1 cellular context compared by ENCODE assay signal in the genomic region with DNA sequence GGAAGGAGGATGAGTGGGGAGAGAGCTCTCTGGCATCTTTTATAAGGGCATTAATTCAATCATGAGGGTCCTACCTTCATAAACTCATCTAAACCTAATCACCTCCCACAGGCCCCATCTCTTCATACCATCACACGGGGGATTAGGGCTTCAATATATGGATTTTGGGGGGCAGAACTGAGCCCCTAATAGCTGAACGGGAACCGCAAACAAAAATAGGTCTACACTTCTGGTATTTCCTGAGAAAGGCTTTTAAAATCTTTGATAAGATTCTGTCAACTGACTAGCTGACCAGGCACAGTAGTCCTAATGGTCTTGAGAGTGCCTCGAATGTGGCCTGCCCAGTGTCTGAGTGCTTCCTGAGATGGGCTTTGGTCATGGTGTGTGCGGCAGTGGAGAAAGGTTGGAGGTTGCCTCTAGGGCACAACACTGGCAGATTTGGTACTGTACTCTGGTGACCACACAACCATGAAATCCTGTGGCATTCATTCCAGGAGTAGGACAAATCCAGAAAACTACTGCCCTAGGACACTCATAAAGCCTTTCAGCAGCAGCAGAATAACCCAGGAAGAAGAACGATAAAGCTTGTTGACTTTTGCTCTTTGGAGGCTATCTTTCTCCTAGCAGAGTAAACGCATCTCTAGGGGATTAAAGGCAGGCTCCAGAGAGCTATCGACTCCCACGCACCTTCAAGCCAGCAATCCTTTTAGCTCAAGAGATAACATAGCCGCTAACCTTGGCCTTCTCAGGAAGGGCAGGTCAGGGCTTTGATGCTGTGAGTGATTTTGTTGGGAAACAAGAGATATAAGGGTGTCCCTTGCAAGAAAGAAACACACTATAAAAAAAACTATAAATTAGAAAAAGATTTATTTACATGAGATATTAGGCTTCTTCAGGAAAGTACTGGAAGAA.
TF ChIP-seq lines count a peak whose summit lies in the region.

No MANE protein-coding gene starts in this region.

TF ChIP-seq in K562, 482 proteins besides CTCF, POLR2A, EP300 and RAD21 (continued from another document and continues in another):
- TF ChIP-seq, protein P1, sequence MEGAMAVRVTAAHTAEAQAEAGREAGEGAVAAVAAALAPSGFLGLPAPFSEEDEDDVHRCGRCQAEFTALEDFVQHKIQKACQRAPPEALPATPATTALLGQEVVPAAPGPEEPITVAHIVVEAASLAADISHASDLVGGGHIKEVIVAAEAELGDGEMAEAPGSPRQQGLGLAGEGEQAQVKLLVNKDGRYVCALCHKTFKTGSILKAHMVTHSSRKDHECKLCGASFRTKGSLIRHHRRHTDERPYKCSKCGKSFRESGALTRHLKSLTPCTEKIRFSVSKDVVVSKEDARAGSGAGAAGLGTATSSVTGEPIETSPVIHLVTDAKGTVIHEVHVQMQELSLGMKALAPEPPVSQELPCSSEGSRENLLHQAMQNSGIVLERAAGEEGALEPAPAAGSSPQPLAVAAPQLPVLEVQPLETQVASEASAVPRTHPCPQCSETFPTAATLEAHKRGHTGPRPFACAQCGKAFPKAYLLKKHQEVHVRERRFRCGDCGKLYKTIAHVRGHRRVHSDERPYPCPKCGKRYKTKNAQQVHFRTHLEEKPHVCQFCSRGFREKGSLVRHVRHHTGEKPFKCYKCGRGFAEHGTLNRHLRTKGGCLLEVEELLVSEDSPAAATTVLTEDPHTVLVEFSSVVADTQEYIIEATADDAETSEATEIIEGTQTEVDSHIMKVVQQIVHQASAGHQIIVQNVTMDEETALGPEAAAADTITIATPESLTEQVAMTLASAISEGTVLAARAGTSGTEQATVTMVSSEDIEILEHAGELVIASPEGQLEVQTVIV (CRISPR knock-in tag; IDR thresholded peaks at IDR 0.05; ENCODE audit: borderline replicate concordance) = no peak
- no peak for TF ChIP-seq SIN3A (IDR thresholded peaks at IDR 0.05; ENCODE audit: borderline replicate concordance in 2 of 2, control insufficient read depth in 1 of 2, low read depth in 2 of 2, low read length in 2 of 2)
- no peak for TF ChIP-seq MAFG (tag; conservative IDR thresholded peaks at IDR 0.05)
- no peak for TF ChIP-seq ZSCAN29 (IDR thresholded peaks at IDR 0.05)
- no peak for TF ChIP-seq ZNF717 (CRISPR knock-in tag; IDR thresholded peaks at IDR 0.05)
- TF ChIP-seq SOX6 (IDR thresholded peaks at IDR 0.05) = no peak
- TF ChIP-seq, protein P2, sequence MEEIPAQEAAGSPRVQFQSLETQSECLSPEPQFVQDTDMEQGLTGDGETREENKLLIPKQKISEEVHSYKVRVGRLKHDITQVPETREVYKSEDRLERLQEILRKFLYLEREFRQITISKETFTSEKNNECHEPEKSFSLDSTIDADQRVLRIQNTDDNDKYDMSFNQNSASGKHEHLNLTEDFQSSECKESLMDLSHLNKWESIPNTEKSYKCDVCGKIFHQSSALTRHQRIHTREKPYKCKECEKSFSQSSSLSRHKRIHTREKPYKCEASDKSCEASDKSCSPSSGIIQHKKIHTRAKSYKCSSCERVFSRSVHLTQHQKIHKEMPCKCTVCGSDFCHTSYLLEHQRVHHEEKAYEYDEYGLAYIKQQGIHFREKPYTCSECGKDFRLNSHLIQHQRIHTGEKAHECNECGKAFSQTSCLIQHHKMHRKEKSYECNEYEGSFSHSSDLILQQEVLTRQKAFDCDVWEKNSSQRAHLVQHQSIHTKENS (CRISPR knock-in tag; IDR thresholded peaks at IDR 0.05) = no peak
- TF ChIP-seq ZNF24 (IDR thresholded peaks at IDR 0.05) = no peak
- TF ChIP-seq, protein P3, sequence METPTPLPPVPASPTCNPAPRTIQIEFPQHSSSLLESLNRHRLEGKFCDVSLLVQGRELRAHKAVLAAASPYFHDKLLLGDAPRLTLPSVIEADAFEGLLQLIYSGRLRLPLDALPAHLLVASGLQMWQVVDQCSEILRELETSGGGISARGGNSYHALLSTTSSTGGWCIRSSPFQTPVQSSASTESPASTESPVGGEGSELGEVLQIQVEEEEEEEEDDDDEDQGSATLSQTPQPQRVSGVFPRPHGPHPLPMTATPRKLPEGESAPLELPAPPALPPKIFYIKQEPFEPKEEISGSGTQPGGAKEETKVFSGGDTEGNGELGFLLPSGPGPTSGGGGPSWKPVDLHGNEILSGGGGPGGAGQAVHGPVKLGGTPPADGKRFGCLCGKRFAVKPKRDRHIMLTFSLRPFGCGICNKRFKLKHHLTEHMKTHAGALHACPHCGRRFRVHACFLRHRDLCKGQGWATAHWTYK (CRISPR knock-in tag; IDR thresholded peaks at IDR 0.05) = no peak
- no peak for TF ChIP-seq TEAD2 (tag; IDR thresholded peaks at IDR 0.05)
- TF ChIP-seq, protein P4, sequence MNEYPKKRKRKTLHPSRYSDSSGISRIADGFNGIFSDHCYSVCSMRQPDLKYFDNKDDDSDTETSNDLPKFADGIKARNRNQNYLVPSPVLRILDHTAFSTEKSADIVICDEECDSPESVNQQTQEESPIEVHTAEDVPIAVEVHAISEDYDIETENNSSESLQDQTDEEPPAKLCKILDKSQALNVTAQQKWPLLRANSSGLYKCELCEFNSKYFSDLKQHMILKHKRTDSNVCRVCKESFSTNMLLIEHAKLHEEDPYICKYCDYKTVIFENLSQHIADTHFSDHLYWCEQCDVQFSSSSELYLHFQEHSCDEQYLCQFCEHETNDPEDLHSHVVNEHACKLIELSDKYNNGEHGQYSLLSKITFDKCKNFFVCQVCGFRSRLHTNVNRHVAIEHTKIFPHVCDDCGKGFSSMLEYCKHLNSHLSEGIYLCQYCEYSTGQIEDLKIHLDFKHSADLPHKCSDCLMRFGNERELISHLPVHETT (CRISPR knock-in tag; conservative IDR thresholded peaks at IDR 0.05 in 1 of 2, IDR thresholded peaks at IDR 0.05 in 1 of 2) = no peak
- TF ChIP-seq ARID1B (IDR thresholded peaks at IDR 0.05) = peak; percentile 33; the same call in 1 of the 2 replicates
- TF ChIP-seq SMAD1 (IDR thresholded peaks at IDR 0.05; ENCODE audit: low read depth, low read length, partially characterized antibody) = no peak
- TF ChIP-seq ZNF551 (CRISPR knock-in tag; IDR thresholded peaks at IDR 0.05) = no peak
- TF ChIP-seq FOSL1 (tag; conservative IDR thresholded peaks at IDR 0.05) = no peak
- TF ChIP-seq BCOR (IDR thresholded peaks at IDR 0.05) = no peak
- no peak for TF ChIP-seq TRIM28 (IDR thresholded peaks at IDR 0.05)
- TF ChIP-seq OTX1 (CRISPR knock-in tag; IDR thresholded peaks at IDR 0.05) = no peak
- TF ChIP-seq MYNN (IDR thresholded peaks at IDR 0.05) = no peak
- no peak for TF ChIP-seq MYNN (CRISPR knock-in tag; IDR thresholded peaks at IDR 0.05)
- no peak for TF ChIP-seq PHF8 (IDR thresholded peaks at IDR 0.05; ENCODE audit: borderline replicate concordance, low read length)
- TF ChIP-seq, protein P5, sequence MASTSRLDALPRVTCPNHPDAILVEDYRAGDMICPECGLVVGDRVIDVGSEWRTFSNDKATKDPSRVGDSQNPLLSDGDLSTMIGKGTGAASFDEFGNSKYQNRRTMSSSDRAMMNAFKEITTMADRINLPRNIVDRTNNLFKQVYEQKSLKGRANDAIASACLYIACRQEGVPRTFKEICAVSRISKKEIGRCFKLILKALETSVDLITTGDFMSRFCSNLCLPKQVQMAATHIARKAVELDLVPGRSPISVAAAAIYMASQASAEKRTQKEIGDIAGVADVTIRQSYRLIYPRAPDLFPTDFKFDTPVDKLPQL (IDR thresholded peaks at IDR 0.05; ENCODE audit: extremely low read depth, insufficient read length) = no peak
- no peak for TF ChIP-seq EP400 (IDR thresholded peaks at IDR 0.05)
- no peak for TF ChIP-seq ZNF707 (CRISPR knock-in tag; conservative IDR thresholded peaks at IDR 0.05)
- no peak for TF ChIP-seq NFE2L1 (tag; IDR thresholded peaks at IDR 0.05; ENCODE audit: borderline replicate concordance, low read depth)
- TF ChIP-seq, protein P6, sequence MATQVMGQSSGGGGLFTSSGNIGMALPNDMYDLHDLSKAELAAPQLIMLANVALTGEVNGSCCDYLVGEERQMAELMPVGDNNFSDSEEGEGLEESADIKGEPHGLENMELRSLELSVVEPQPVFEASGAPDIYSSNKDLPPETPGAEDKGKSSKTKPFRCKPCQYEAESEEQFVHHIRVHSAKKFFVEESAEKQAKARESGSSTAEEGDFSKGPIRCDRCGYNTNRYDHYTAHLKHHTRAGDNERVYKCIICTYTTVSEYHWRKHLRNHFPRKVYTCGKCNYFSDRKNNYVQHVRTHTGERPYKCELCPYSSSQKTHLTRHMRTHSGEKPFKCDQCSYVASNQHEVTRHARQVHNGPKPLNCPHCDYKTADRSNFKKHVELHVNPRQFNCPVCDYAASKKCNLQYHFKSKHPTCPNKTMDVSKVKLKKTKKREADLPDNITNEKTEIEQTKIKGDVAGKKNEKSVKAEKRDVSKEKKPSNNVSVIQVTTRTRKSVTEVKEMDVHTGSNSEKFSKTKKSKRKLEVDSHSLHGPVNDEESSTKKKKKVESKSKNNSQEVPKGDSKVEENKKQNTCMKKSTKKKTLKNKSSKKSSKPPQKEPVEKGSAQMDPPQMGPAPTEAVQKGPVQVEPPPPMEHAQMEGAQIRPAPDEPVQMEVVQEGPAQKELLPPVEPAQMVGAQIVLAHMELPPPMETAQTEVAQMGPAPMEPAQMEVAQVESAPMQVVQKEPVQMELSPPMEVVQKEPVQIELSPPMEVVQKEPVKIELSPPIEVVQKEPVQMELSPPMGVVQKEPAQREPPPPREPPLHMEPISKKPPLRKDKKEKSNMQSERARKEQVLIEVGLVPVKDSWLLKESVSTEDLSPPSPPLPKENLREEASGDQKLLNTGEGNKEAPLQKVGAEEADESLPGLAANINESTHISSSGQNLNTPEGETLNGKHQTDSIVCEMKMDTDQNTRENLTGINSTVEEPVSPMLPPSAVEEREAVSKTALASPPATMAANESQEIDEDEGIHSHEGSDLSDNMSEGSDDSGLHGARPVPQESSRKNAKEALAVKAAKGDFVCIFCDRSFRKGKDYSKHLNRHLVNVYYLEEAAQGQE (CRISPR knock-in tag; IDR thresholded peaks at IDR 0.05; ENCODE audit: low read depth) = no peak
- no peak for TF ChIP-seq NONO (IDR thresholded peaks at IDR 0.05; ENCODE audit: low read depth in 2 of 2, low read length in 1 of 2)
- TF ChIP-seq RBM15 (IDR thresholded peaks at IDR 0.05; ENCODE audit: insufficient read depth, low read length) = no peak
- no peak for TF ChIP-seq NR1H2 (CRISPR knock-in tag; IDR thresholded peaks at IDR 0.05)
- no peak for TF ChIP-seq DDX20 (tag; IDR thresholded peaks at IDR 0.05; ENCODE audit: low read depth)
- no peak for TF ChIP-seq PRMT5 (CRISPR knock-in tag; IDR thresholded peaks at IDR 0.05)
- TF ChIP-seq ZNF696 (CRISPR knock-in tag; conservative IDR thresholded peaks at IDR 0.05) = no peak
- TF ChIP-seq MAFF (IDR thresholded peaks at IDR 0.05; ENCODE audit: low read length) = no peak
- TF ChIP-seq TAL1 (IDR thresholded peaks at IDR 0.05) = peak; percentile 46
- TF ChIP-seq, protein P7, sequence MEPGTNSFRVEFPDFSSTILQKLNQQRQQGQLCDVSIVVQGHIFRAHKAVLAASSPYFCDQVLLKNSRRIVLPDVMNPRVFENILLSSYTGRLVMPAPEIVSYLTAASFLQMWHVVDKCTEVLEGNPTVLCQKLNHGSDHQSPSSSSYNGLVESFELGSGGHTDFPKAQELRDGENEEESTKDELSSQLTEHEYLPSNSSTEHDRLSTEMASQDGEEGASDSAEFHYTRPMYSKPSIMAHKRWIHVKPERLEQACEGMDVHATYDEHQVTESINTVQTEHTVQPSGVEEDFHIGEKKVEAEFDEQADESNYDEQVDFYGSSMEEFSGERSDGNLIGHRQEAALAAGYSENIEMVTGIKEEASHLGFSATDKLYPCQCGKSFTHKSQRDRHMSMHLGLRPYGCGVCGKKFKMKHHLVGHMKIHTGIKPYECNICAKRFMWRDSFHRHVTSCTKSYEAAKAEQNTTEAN (CRISPR knock-in tag; IDR thresholded peaks at IDR 0.05) = no peak
- TF ChIP-seq, protein P8, sequence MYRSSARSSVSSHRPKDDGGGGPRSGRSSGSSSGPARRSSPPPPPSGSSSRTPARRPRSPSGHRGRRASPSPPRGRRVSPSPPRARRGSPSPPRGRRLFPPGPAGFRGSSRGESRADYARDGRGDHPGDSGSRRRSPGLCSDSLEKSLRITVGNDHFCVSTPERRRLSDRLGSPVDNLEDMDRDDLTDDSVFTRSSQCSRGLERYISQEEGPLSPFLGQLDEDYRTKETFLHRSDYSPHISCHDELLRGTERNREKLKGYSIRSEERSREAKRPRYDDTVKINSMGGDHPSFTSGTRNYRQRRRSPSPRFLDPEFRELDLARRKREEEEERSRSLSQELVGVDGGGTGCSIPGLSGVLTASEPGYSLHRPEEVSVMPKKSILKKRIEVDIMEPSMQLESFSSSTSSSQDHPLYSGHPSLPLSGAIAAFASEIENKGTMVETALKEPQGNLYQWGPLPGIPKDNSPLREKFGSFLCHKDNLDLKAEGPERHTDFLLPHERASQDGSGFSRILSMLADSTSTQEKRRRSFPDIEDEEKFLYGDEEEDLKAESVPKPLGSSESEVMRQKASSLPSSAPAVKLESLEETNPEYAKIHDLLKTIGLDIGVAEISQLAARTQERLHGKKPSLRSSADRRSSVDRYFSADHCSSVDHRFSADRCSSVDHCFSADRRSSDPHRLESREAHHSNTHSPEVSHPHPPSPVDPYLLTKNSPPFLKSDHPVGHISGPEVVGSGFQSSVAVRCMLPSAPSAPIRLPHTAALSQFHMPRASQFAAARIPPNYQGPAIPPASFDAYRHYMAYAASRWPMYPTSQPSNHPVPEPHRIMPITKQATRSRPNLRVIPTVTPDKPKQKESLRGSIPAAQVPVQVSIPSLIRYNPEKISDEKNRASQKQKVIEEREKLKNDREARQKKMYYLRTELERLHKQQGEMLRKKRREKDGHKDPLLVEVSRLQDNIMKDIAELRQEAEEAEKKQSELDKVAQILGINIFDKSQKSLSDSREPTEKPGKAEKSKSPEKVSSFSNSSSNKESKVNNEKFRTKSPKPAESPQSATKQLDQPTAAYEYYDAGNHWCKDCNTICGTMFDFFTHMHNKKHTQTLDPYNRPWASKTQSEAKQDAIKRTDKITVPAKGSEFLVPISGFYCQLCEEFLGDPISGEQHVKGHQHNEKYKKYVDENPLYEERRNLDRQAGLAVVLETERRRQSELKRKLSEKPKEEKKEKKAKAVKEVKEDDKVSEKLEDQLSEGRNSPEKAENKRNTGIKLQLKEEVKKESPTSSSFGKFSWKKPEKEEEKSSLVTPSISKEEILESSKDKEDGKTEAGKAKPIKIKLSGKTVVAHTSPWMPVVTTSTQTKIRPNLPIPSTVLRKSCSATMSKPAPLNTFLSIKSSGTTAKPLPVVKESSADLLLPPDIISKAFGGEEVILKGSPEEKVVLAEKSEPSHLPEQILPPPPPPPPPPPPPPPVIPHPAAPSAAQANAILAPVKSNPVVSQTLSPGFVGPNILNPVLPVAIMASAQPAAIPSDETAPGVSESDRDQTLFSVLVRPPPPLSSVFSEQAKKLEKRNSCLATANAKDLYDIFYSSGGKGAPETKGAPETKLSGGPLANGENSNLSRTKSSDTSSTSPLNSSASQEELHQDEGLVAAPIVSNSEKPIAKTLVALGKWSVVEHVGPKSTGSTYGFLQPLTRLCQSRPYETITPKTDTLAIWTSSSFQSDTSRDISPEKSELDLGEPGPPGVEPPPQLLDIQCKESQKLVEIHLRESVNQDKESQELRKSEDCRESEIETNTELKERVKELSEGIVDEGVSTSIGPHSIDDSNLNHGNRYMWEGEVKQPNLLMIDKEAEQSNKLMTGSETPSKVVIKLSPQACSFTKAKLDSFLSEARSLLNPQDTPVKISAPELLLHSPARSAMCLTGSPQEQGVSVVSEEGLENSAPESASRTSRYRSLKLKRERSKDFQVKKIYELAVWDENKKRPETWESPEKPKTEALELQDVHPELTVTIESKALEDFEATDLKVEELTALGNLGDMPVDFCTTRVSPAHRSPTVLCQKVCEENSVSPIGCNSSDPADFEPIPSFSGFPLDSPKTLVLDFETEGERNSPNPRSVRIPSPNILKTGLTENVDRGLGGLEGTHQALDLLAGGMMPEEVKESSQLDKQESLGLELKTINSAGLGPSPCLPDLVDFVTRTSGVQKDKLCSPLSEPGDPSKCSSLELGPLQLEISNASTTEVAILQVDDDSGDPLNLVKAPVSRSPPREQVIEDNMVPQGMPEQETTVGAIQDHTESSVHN (IDR thresholded peaks at IDR 0.05; ENCODE audit: borderline replicate concordance in 1 of 2, low read depth in 1 of 2) = no peak
- TF ChIP-seq ESRRA (IDR thresholded peaks at IDR 0.05; ENCODE audit: borderline replicate concordance, low read depth) = 0 out of 2 replicates have a peak, but pooled peaks have one; percentile 32
- TF ChIP-seq ZKSCAN3 (CRISPR knock-in tag; IDR thresholded peaks at IDR 0.05) = no peak
- no peak for TF ChIP-seq PTRF (tag; IDR thresholded peaks at IDR 0.05)
